In genomic region chr6:170025341-170026271, GRCh38 we compare ENCODE assay signal across 11 cellular contexts.
DNase-seq lines count a peak whose midpoint lies in the region; ATAC-seq and TF ChIP-seq lines count a peak whose summit lies in the region.
"Had no signal": no experiment of that assay in that cellular context is flagged by ENCODE, and none has a peak within 500 bp of the region (broad histone marks: within the 10 kb centered on the region; RNA-seq: fewer than 3 reads in every experiment).

No MANE protein-coding gene starts in this region.

- no peak overlapping the region for H3K4me2 ChIP-seq in mesendoderm (ENCODE audit: low read length)

- no peak overlapping the region for H2BK15ac ChIP-seq in mesendoderm (replicated peaks; ENCODE audit: low read depth)

- 87% methylated on average over 29 of the region's 29 CpGs for WGBS in right cardiac atrium
- WGBS in mesendoderm (ENCODE audit: extremely low coverage, insufficient coverage, low lambda C conversion rate): no CpG with 5 or more reads among the region's 29 CpGs

- no peaks in the 10 kb centered on the region for H3K4me1 ChIP-seq in right cardiac atrium (ENCODE audit: control insufficient read depth, insufficient read depth, low read length)
- peaks cover 40% of the 10 kb centered on the region for H3K4me1 ChIP-seq in muscle layer of colon (ENCODE audit: insufficient read depth, low read length)
- H3K4me1 ChIP-seq in mesendoderm (ENCODE audit: control insufficient read depth, low read depth, low read length): no peaks in the 10 kb centered on the region

- H2BK120ac ChIP-seq in mesendoderm (ENCODE audit: low read depth, low read length): no peak overlapping the region

- H3K9me3 ChIP-seq in right cardiac atrium (ENCODE audit: control insufficient read depth, low read length): no peaks in the 10 kb centered on the region
- H3K9me3 ChIP-seq in muscle layer of colon (ENCODE audit: low read length): no peaks in the 10 kb centered on the region
- H3K9me3 ChIP-seq: neutrophil had no signal

- no peak overlapping the region for H3K9ac ChIP-seq in muscle layer of colon (ENCODE audit: low read length)
- no peak overlapping the region for H3K9ac ChIP-seq in mesendoderm (ENCODE audit: low read length)

- no peak overlapping the region for H3K18ac ChIP-seq in mesendoderm (ENCODE audit: low read length)

- no peaks in the 10 kb centered on the region for H3K79me1 ChIP-seq in mesendoderm (ENCODE audit: low read length)

- H2BK5ac ChIP-seq in mesendoderm (ENCODE audit: low read length): no peak overlapping the region

- H3K36me3 ChIP-seq in muscle layer of colon (ENCODE audit: insufficient read depth, low read length): no peaks in the 10 kb centered on the region
- H3K36me3 ChIP-seq in mesendoderm (ENCODE audit: control insufficient read depth, insufficient read depth, low read length): no peaks in the 10 kb centered on the region
- H3K36me3 ChIP-seq: brain microvascular endothelial cell, neutrophil had no signal

- POLR2A ChIA-PET in RWPE1 (lab: Yijun Ruan, JAX; ENCODE audit: low non-redundant PET): no interaction called here
- POLR2A ChIA-PET in HEK293T (lab: Yijun Ruan, JAX): no interaction called here

- intact Hi-C loops in Right ventricle myocardium superior (cut with DNase I) (no loop called here), right cardiac atrium (cut with DNase I) (no loop called here)

- no peaks in the 10 kb centered on the region for H3K79me2 ChIP-seq in mesendoderm (ENCODE audit: control insufficient read depth, insufficient read depth, low read length)

- CTCF ChIA-PET in RWPE1 (lab: Yijun Ruan, JAX): interaction anchor here (0.7 to 1.0 kb wide), 2 partner anchors 235 to 274 kb away, joined by 3 to 5 read pairs; no protein-coding TSS in a partner anchor
- CTCF ChIA-PET in HEK293T (lab: Yijun Ruan, JAX): no interaction called here

- no peak overlapping the region for H2AK5ac ChIP-seq in mesendoderm (ENCODE audit: low read length)

- TF ChIP-seq CTCF in RWPE1 (conservative IDR thresholded peaks at IDR 0.05; ENCODE audit: low read depth): no peak

- H3K4me3 ChIP-seq in right cardiac atrium (ENCODE audit: low read length): no peak overlapping the region
- no peak overlapping the region for H3K4me3 ChIP-seq in muscle layer of colon (ENCODE audit: low read depth in 1 of 2, low read length in 2 of 2)
- H3K4me3 ChIP-seq in mesendoderm (ENCODE audit: low read length): no peak overlapping the region

- H4K8ac ChIP-seq in mesendoderm (ENCODE audit: low read depth, low read length): no peak overlapping the region

- no peak overlapping the region for H4K5ac ChIP-seq in mesendoderm (ENCODE audit: low read length)

- ATAC-seq in Right ventricle myocardium superior (ENCODE audit: poor library complexity) (peak; percentile 2), right cardiac atrium (no peak), HG02678 (IDR thresholded peaks at IDR 0.05; ENCODE audit: unreplicated experiment) (no peak)

- H3K56ac ChIP-seq in mesendoderm (ENCODE audit: low read length): no peak overlapping the region

- H3K27me3 ChIP-seq in right cardiac atrium (ENCODE audit: control insufficient read depth, insufficient read depth): no peaks in the 10 kb centered on the region
- H3K27me3 ChIP-seq in muscle layer of colon (ENCODE audit: control insufficient read depth in 1 of 2, insufficient read depth in 2 of 2, low read length in 2 of 2): peaks cover 0 to 7% of the 10 kb centered on the region in 2 donors
- H3K27me3 ChIP-seq in mesendoderm (ENCODE audit: insufficient read depth, low read length, poor library complexity): no peaks in the 10 kb centered on the region
- H3K27me3 ChIP-seq: brain microvascular endothelial cell had no signal

- H3K23ac ChIP-seq in mesendoderm (ENCODE audit: low read length): no peak overlapping the region

- DNase-seq in Right ventricle myocardium superior: no peak
- DNase-seq in right cardiac atrium: no peak
- DNase-seq in RWPE1 (ENCODE audit: low spot score): no peak
- DNase-seq in Ammon's horn (ENCODE audit: low spot score): no peak
- DNase-seq in mesendoderm: no peak
- DNase-seq in HEK293T (ENCODE audit: extremely low spot score): no peak
- DNase-seq: activated B cell treated with CpG ODN at 0.5 μM for 24 hours, brain microvascular endothelial cell had no signal

- no peak overlapping the region for H3K27ac ChIP-seq in right cardiac atrium (ENCODE audit: low read length)
- H3K27ac ChIP-seq in RWPE1: peak overlapping the region; percentile 96
- H3K27ac ChIP-seq in muscle layer of colon (ENCODE audit: low read depth, low read length): peak overlapping the region; percentile 30
- no peak overlapping the region for H3K27ac ChIP-seq in mesendoderm (ENCODE audit: low read depth, low read length)
- H3K27ac ChIP-seq: brain microvascular endothelial cell, neutrophil had no signal

- no peak overlapping the region for H3K4ac ChIP-seq in mesendoderm (ENCODE audit: low read depth, low read length)

TF ChIP-seq in HEK293T, 16 proteins besides CTCF, POLR2A, EP300 and RAD21:
- TF ChIP-seq FOXK2 (IDR thresholded peaks at IDR 0.05): no peak
- no peak for TF ChIP-seq CTBP1 (IDR thresholded peaks at IDR 0.05; ENCODE audit: borderline replicate concordance)
- no peak for TF ChIP-seq ELF4 (IDR thresholded peaks at IDR 0.05)
- no peak for TF ChIP-seq SP1 (IDR thresholded peaks at IDR 0.05)
- TF ChIP-seq PKNOX1 (IDR thresholded peaks at IDR 0.05): no peak
- TF ChIP-seq SUZ12 (IDR thresholded peaks at IDR 0.05): no peak
- no peak for TF ChIP-seq NFRKB (IDR thresholded peaks at IDR 0.05)
- no peak for TF ChIP-seq BHLHE40 (IDR thresholded peaks at IDR 0.05; ENCODE audit: borderline replicate concordance)
- no peak for TF ChIP-seq FOXA1 (IDR thresholded peaks at IDR 0.05)
- TF ChIP-seq HDGF (IDR thresholded peaks at IDR 0.05; ENCODE audit: borderline replicate concordance): no peak
- TF ChIP-seq ZNF384 (IDR thresholded peaks at IDR 0.05): no peak
- no peak for TF ChIP-seq LEF1 (IDR thresholded peaks at IDR 0.05; ENCODE audit: borderline replicate concordance)

Comparison
In these comparisons a context has a peak if more than half of its experiments do, and no peak if none do; other contexts are left out.
1. H3K27ac ChIP-seq: peak in RWPE1 (single experiment) and muscle layer of colon (single experiment); none in right cardiac atrium (single experiment) and mesendoderm (single experiment).